ENCODE assay signal across 1 cellular context in the genomic region with DNA sequence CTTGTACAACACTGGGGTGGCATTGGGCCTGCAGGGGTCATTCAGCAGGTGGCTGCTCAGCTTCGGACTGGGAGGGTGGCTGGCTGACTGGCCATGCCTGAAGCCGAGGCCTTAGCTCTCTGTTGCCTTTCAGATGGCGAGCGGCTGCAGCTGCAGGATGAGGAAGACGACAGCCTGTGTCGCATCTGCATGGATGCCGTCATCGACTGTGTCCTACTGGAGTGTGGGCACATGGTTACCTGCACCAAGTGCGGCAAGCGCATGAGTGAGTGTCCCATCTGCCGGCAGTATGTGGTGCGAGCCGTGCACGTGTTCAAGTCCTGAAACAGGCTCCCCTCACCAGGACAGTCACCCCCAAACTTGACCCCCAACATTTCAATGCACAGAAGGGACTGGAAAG.
TF ChIP-seq lines count a peak whose summit lies in the region.

No MANE protein-coding gene starts in this region.

TF ChIP-seq in GM23338, 12 proteins besides CTCF, POLR2A, EP300 and RAD21:
- TF ChIP-seq, protein P1, sequence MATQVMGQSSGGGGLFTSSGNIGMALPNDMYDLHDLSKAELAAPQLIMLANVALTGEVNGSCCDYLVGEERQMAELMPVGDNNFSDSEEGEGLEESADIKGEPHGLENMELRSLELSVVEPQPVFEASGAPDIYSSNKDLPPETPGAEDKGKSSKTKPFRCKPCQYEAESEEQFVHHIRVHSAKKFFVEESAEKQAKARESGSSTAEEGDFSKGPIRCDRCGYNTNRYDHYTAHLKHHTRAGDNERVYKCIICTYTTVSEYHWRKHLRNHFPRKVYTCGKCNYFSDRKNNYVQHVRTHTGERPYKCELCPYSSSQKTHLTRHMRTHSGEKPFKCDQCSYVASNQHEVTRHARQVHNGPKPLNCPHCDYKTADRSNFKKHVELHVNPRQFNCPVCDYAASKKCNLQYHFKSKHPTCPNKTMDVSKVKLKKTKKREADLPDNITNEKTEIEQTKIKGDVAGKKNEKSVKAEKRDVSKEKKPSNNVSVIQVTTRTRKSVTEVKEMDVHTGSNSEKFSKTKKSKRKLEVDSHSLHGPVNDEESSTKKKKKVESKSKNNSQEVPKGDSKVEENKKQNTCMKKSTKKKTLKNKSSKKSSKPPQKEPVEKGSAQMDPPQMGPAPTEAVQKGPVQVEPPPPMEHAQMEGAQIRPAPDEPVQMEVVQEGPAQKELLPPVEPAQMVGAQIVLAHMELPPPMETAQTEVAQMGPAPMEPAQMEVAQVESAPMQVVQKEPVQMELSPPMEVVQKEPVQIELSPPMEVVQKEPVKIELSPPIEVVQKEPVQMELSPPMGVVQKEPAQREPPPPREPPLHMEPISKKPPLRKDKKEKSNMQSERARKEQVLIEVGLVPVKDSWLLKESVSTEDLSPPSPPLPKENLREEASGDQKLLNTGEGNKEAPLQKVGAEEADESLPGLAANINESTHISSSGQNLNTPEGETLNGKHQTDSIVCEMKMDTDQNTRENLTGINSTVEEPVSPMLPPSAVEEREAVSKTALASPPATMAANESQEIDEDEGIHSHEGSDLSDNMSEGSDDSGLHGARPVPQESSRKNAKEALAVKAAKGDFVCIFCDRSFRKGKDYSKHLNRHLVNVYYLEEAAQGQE (IDR thresholded peaks at IDR 0.05; ENCODE audit: unreplicated experiment), result no peak
- peak; percentile 49 for TF ChIP-seq POLR2AphosphoS5 (IDR thresholded peaks at IDR 0.05; ENCODE audit: low read depth)
TF ChIP-seq in GM23338: peak in this region for 1.
